In genomic region chr5:62167651-62168050, GRCh38 we compare ENCODE assay signal across 15 cellular contexts.
DNase-seq lines count a peak whose midpoint lies in the region; ATAC-seq and TF ChIP-seq lines count a peak whose summit lies in the region.
"Had no signal": no experiment of that assay in that cellular context is flagged by ENCODE, and none has a peak within 500 bp of the region (broad histone marks: within the 10 kb centered on the region; RNA-seq: fewer than 3 reads in every experiment).

No MANE protein-coding gene starts in this region.

- peaks cover 3% of the 10 kb centered on the region for H3K9me3 Mint-ChIP-seq in stimulated activated memory B cell treated with anti-CD40 and anti-IgM and Interleukin-4, amounts not matched to agents 10 μg/mL and 1 μg/mL and 100 μg/mL, for 72 hours

- no peak for TF ChIP-seq CTCF in WERI-Rb-1 (IDR thresholded peaks at IDR 0.05; ENCODE audit: low read depth, low read length)

- peaks cover 4% of the 10 kb centered on the region for H3K9me3 ChIP-seq in WERI-Rb-1 (ENCODE audit: severe bottlenecking)
- H3K9me3 ChIP-seq: BE2C had no signal

- H3K27ac Mint-ChIP-seq in stimulated activated memory B cell treated with anti-CD40 and anti-IgM and Interleukin-4, amounts not matched to agents 10 μg/mL and 1 μg/mL and 100 μg/mL, for 72 hours: no peak overlapping the region
- H3K27ac Mint-ChIP-seq: CD8-positive, alpha-beta T cell had no signal

- H3K4me3 Mint-ChIP-seq in stimulated activated memory B cell treated with anti-CD40 and anti-IgM and Interleukin-4, amounts not matched to agents 10 μg/mL and 1 μg/mL and 100 μg/mL, for 72 hours: no peak overlapping the region
- H3K4me3 Mint-ChIP-seq: CD8-positive, alpha-beta T cell had no signal

- H3K23ac ChIP-seq in mesendoderm (ENCODE audit: low read length): no peak overlapping the region

- no peak overlapping the region for H4K5ac ChIP-seq in mesendoderm (ENCODE audit: low read length)

- H3K36me3 ChIP-seq in mesendoderm (ENCODE audit: control insufficient read depth, insufficient read depth, low read length) (no peaks in the 10 kb centered on the region), WERI-Rb-1 (no peaks in the 10 kb centered on the region)
- H3K36me3 ChIP-seq: BE2C had no signal

- no peak overlapping the region for H3K56ac ChIP-seq in mesendoderm (ENCODE audit: low read length)

- no peaks in the 10 kb centered on the region for H3K79me2 ChIP-seq in mesendoderm (ENCODE audit: control insufficient read depth, insufficient read depth, low read length)

- H3K4me3 ChIP-seq in mesendoderm (ENCODE audit: low read length) (no peak overlapping the region), WERI-Rb-1 (ENCODE audit: low read depth, low read length) (no peak overlapping the region)

- H2AK5ac ChIP-seq in mesendoderm (ENCODE audit: low read length): no peak overlapping the region

- H3K79me1 ChIP-seq in mesendoderm (ENCODE audit: low read length): no peaks in the 10 kb centered on the region

- no peak overlapping the region for H3K4ac ChIP-seq in mesendoderm (ENCODE audit: low read depth, low read length)

- no peaks in the 10 kb centered on the region for H3K4me1 ChIP-seq in mesendoderm (ENCODE audit: control insufficient read depth, low read depth, low read length)
- H3K4me1 ChIP-seq: BE2C had no signal

- H3K4me2 ChIP-seq in mesendoderm (ENCODE audit: low read length): no peak overlapping the region

- H3K27ac ChIP-seq in mesendoderm (ENCODE audit: low read depth, low read length): no peak overlapping the region
- H3K27ac ChIP-seq in WERI-Rb-1: no peak overlapping the region

- no peak overlapping the region for H2BK5ac ChIP-seq in mesendoderm (ENCODE audit: low read length)

- H2BK120ac ChIP-seq in mesendoderm (ENCODE audit: low read depth, low read length): no peak overlapping the region

- no CpG with 5 or more reads among the region's 2 CpGs for WGBS in mesendoderm (ENCODE audit: extremely low coverage, insufficient coverage, low lambda C conversion rate)

- no peaks in the 10 kb centered on the region for H3K27me3 ChIP-seq in mesendoderm (ENCODE audit: insufficient read depth, low read length, poor library complexity)
- H3K27me3 ChIP-seq in WERI-Rb-1 (ENCODE audit: insufficient read depth, low read depth, severe bottlenecking): peaks cover 3% of the 10 kb centered on the region

- H3K4me1 Mint-ChIP-seq in stimulated activated memory B cell treated with anti-CD40 and anti-IgM and Interleukin-4, amounts not matched to agents 10 μg/mL and 1 μg/mL and 100 μg/mL, for 72 hours: no peaks in the 10 kb centered on the region

- no peaks in the 10 kb centered on the region for H3K36me3 Mint-ChIP-seq in stimulated activated memory B cell treated with anti-CD40 and anti-IgM and Interleukin-4, amounts not matched to agents 10 μg/mL and 1 μg/mL and 100 μg/mL, for 72 hours
- H3K36me3 Mint-ChIP-seq: CD8-positive, alpha-beta T cell had no signal

- no peak for ATAC-seq in HG03571 (IDR thresholded peaks at IDR 0.05; ENCODE audit: unreplicated experiment)
- no peak for ATAC-seq in stimulated activated memory B cell treated with anti-CD40 and anti-IgM and Interleukin-4, amounts not matched to agents 10 μg/mL and 1 μg/mL and 100 μg/mL, for 72 hours
- ATAC-seq: CD8-positive, alpha-beta T cell had no signal

- DNase-seq in DMS79 (lab: John Stamatoyannopoulos, UW) (peak; percentile 54), NCI-H1436 (lab: John Stamatoyannopoulos, UW) (peak; percentile 34), NCI-H748 treated with DMSO at 0.1 percent for 48 hours (lab: John Stamatoyannopoulos, UW) (peak; percentile 78), mesendoderm (no peak), WERI-Rb-1 (no peak)
- DNase-seq: BE2C; CD8-positive, alpha-beta T cell; DMS53; KBM-7; NCI-H1048; NCI-H2029; NCI-H446; T-helper 2 cell had no signal

- H3K9ac ChIP-seq in mesendoderm (ENCODE audit: low read length): no peak overlapping the region

- peak overlapping the region; percentile 74 for H2BK15ac ChIP-seq in mesendoderm (replicated peaks; ENCODE audit: low read depth)

- H3K27me3 Mint-ChIP-seq in stimulated activated memory B cell treated with anti-CD40 and anti-IgM and Interleukin-4, amounts not matched to agents 10 μg/mL and 1 μg/mL and 100 μg/mL, for 72 hours: peaks cover 22% of the 10 kb centered on the region

- H3K18ac ChIP-seq in mesendoderm (ENCODE audit: low read length): no peak overlapping the region

- H4K8ac ChIP-seq in mesendoderm (ENCODE audit: low read depth, low read length): no peak overlapping the region

Comparison
In these comparisons a context has a peak if more than half of its experiments do, and no peak if none do; other contexts are left out.
1. DNase-seq: peak in DMS79 (single experiment), NCI-H1436 (single experiment) and NCI-H748 treated with DMSO at 0.1 percent for 48 hours (single experiment); none in mesendoderm (single experiment) and WERI-Rb-1 (single experiment).